Comparison of ENCODE assay signal across 12 cellular contexts in genomic region chr5:168159425-168159824, GRCh38.
DNase-seq lines count a peak whose midpoint lies in the region; ATAC-seq, FAIRE-seq and TF ChIP-seq lines count a peak whose summit lies in the region.
"Had no signal": no experiment of that assay in that cellular context is flagged by ENCODE, and none has a peak within 500 bp of the region (broad histone marks: within the 10 kb centered on the region; RNA-seq: fewer than 3 reads in every experiment).

No MANE protein-coding gene starts in this region.

- peak; percentile 62 for FAIRE-seq in H1 (lab: Jason Lieb, UNC)

- no peaks in the 10 kb centered on the region for H3K79me1 ChIP-seq in H1 (ENCODE audit: low read depth, low read length)

- H2BK15ac ChIP-seq in H1 (ENCODE audit: low read length) = no peak overlapping the region

- H3K27ac ChIP-seq in H1 (ENCODE audit: low read depth, low read length) (no peak overlapping the region), WERI-Rb-1 (no peak overlapping the region)

- no peak overlapping the region for H2BK12ac ChIP-seq in H1 (ENCODE audit: low read depth, low read length)

- H2AK5ac ChIP-seq in H1 (ENCODE audit: low read depth, low read length) = no peak overlapping the region

- TF ChIP-seq CTCF in H1 (IDR thresholded peaks at IDR 0.05; ENCODE audit: control extremely low read depth in 1 of 3, insufficient read depth in 1 of 3, low read depth in 1 of 3, low read length in 3 of 3) = no peak
- TF ChIP-seq CTCF in WERI-Rb-1 (IDR thresholded peaks at IDR 0.05; ENCODE audit: low read depth, low read length) = no peak

- no peaks in the 10 kb centered on the region for H3K36me3 ChIP-seq in H1 (ENCODE audit: control insufficient read depth in 2 of 4, insufficient read depth in 4 of 4, low read length in 3 of 4)
- no peaks in the 10 kb centered on the region for H3K36me3 ChIP-seq in WERI-Rb-1

- no peak overlapping the region for H4K5ac ChIP-seq in H1 (ENCODE audit: insufficient read length, low read depth, low read length)

- no peaks in the 10 kb centered on the region for H3K9me3 ChIP-seq in H1 (ENCODE audit: insufficient read depth in 2 of 2, low read depth in 1 of 2, low read length in 1 of 2)
- H3K9me3 ChIP-seq in WERI-Rb-1 (ENCODE audit: severe bottlenecking) = no peaks in the 10 kb centered on the region

- H2BK120ac ChIP-seq in H1 (replicated peaks; ENCODE audit: low read depth, low read length) = no peak overlapping the region

- WGBS in H1 (ENCODE audit: extremely low coverage in 1 of 2, insufficient coverage in 1 of 2, insufficient read length in 1 of 2, insufficient replicate concordance in 2 of 2, low coverage in 1 of 2, low lambda C conversion rate in 2 of 2, missing lambda C conversion rate in 1 of 2), 2 experiments = 52% methylated on average over 3 of the region's 3 CpGs; no CpG with 5 or more reads in 1 of the 2 experiments

- H3K27me3 ChIP-seq in H1 (replicated peaks in 1 of 4; ENCODE audit: control insufficient read depth in 3 of 4, extremely low read depth in 1 of 4, insufficient read depth in 3 of 4, low read length in 3 of 4) (no peaks in the 10 kb centered on the region; a peak in 1 of 7 replicates), WERI-Rb-1 (ENCODE audit: insufficient read depth, low read depth, severe bottlenecking) (no peaks in the 10 kb centered on the region)

- CTCF ChIA-PET in H1 (lab: Charles Lee; ENCODE audit: partially characterized antibody) = interaction anchor here (0.7 to 2.1 kb wide), 6 partner anchors 10 to 65 kb away, joined by 3 to 7 read pairs (median 4); no protein-coding TSS in a partner anchor

- H3K4ac ChIP-seq in H1 (replicated peaks; ENCODE audit: insufficient read length, low read depth, low read length) = no peak overlapping the region

- H3K9ac ChIP-seq in H1 (replicated peaks in 1 of 4; ENCODE audit: extremely low read depth in 1 of 4, low read depth in 3 of 4, low read length in 3 of 4) = no peak overlapping the region

- ATAC-seq in GM21529 (IDR thresholded peaks at IDR 0.05; ENCODE audit: unreplicated experiment) (peak; percentile 83), GM21786 (IDR thresholded peaks at IDR 0.05; ENCODE audit: unreplicated experiment) (no peak), GM19397 (IDR thresholded peaks at IDR 0.05; ENCODE audit: unreplicated experiment) (no peak)

- no peak overlapping the region for H4K8ac ChIP-seq in H1 (ENCODE audit: extremely low read depth, insufficient read depth, low read length)

- H3K23ac ChIP-seq in H1 (ENCODE audit: insufficient read length) = no peak overlapping the region

- POLR2A ChIA-PET in H1 (lab: Charles Lee; ENCODE audit: partially characterized antibody) = interaction anchor here (0.6 kb wide), 2 partner anchors 349 to 419 kb away, joined by 3 to 6 read pairs; no protein-coding TSS in a partner anchor

- no peaks in the 10 kb centered on the region for H3K79me2 ChIP-seq in H1 (ENCODE audit: control insufficient read depth in 1 of 2, insufficient read depth in 2 of 2, low read length in 2 of 2)

- H3K4me1 ChIP-seq in H1 (replicated peaks in 1 of 4; ENCODE audit: control insufficient read depth in 3 of 4, insufficient read depth in 4 of 4, low read length in 3 of 4) = peaks cover 0 to 9% (median 4%) of the 10 kb centered on the region in 4 experiments; a peak in 5 of 7 replicates

- peak overlapping the region in 1 of 2 experiments; percentile 17; a peak in 1 of 4 replicates for H3K4me2 ChIP-seq in H1 (ENCODE audit: insufficient read depth in 1 of 2, low read depth in 2 of 2, low read length in 2 of 2)

- TF ChIP-seq RAD21 in H1 (IDR thresholded peaks at IDR 0.05 in 1 of 2, conservative IDR thresholded peaks at IDR 0.05 in 1 of 2; ENCODE audit: low read depth in 2 of 2, low read length in 2 of 2) = 0 out of 4 replicates have a peak, but pooled peaks of 1 of the 2 experiments have one; percentile 1

- no peak overlapping the region for H2BK5ac ChIP-seq in H1 (ENCODE audit: low read depth, low read length)

- no peak overlapping the region for H4K91ac ChIP-seq in H1 (replicated peaks; ENCODE audit: insufficient read length, low read length)

- H2AFZ ChIP-seq in H1 (ENCODE audit: low read length) = no peak overlapping the region

- peak; percentile 23 for DNase-seq in COLO668 (lab: John Stamatoyannopoulos, UW; ENCODE audit: unreplicated experiment)
- peak; percentile 33 for DNase-seq in NAMALWA (ENCODE audit: low spot score)
- DNase-seq in H1 (ENCODE audit: low read depth in 1 of 2, low spot score in 2 of 2) = no peak
- DNase-seq in DMS114 treated with DMSO at 0.1 percent for 48 hours (lab: John Stamatoyannopoulos, UW; ENCODE audit: unreplicated experiment) = no peak
- no peak for DNase-seq in WERI-Rb-1
- DNase-seq: activated gamma-delta T cell; CD4-positive, alpha-beta memory T cell; erythroblast; occipital lobe had no signal

- H3K23me2 ChIP-seq in H1 (ENCODE audit: low read depth, low read length) = no peaks in the 10 kb centered on the region; the same call in 1 of the 2 replicates

- no peak overlapping the region for H3K4me3 ChIP-seq in H1 (ENCODE audit: extremely low read depth in 1 of 4, insufficient read depth in 2 of 4, low read depth in 3 of 4, low read length in 4 of 4)
- H3K4me3 ChIP-seq in WERI-Rb-1 (ENCODE audit: low read depth, low read length) = no peak overlapping the region

- no peak overlapping the region for H3K56ac ChIP-seq in H1 (replicated peaks; ENCODE audit: insufficient read length, low read depth, low read length)

- no peak for TF ChIP-seq POLR2A in H1 (IDR thresholded peaks at IDR 0.05; ENCODE audit: control extremely low read depth in 1 of 2, low read depth in 2 of 2, low read length in 2 of 2)

- H3K18ac ChIP-seq in H1 (ENCODE audit: extremely low read depth, low read length) = no peak overlapping the region

- no peaks in the 10 kb centered on the region for H4K20me1 ChIP-seq in H1 (replicated peaks in 1 of 2; ENCODE audit: control insufficient read depth in 1 of 2, insufficient read depth in 2 of 2, low read length in 2 of 2)

- TF ChIP-seq EP300 in H1 (IDR thresholded peaks at IDR 0.05; ENCODE audit: borderline replicate concordance in 1 of 2, low read depth in 2 of 2, low read length in 2 of 2) = no peak

- H3K14ac ChIP-seq in H1 (ENCODE audit: insufficient read length) = no peak overlapping the region

- no peak overlapping the region for H2BK20ac ChIP-seq in H1 (ENCODE audit: low read length)

TF ChIP-seq in H1, 55 proteins besides CTCF, POLR2A, EP300 and RAD21:
- TF ChIP-seq POLR2AphosphoS5 (IDR thresholded peaks at IDR 0.05; ENCODE audit: low read depth, low read length) (no peak), FOSL1 (IDR thresholded peaks at IDR 0.05; ENCODE audit: insufficient read depth, low read depth, low read length) (no peak), SIN3A (conservative IDR thresholded peaks at IDR 0.05 in 1 of 2, IDR thresholded peaks at IDR 0.05 in 1 of 2; ENCODE audit: low read depth in 1 of 2, low read length in 2 of 2) (peak in 1 of 2 experiments; percentile 35; a peak in 1 of 4 replicates)

Comparison
In these comparisons a context has a peak if more than half of its experiments do, and no peak if none do; other contexts are left out.
1. DNase-seq: peak in COLO668 (single experiment) and NAMALWA (single experiment); none in H1 (0 of 2), DMS114 treated with DMSO at 0.1 percent for 48 hours (single experiment) and WERI-Rb-1 (single experiment).